15 cellular contexts compared by ENCODE assay signal in genomic region chr15:51492528-51492927, GRCh38.
"Had no signal": no experiment of that assay in that cellular context is flagged by ENCODE, and none has a peak within 500 bp of the region (broad histone marks: within the 10 kb centered on the region; RNA-seq: fewer than 3 reads in every experiment).

No MANE protein-coding gene starts in this region.

- DNase-seq: activated CD4-positive, alpha-beta T cell treated with anti-CD3 and anti-CD28 coated beads, Interleukin-2, amount 50 U/mL, for 1 hour; activated CD8-positive, alpha-beta memory T cell treated with anti-CD3 and anti-CD28 coated beads for 24 hours; activated gamma-delta T cell treated with Interleukin-2 at 50 U/mL for 16 hours; activated naive CD8-positive, alpha-beta T cell treated with anti-CD3 and anti-CD28 coated beads for 36 hours; brain microvascular endothelial cell; cortex of kidney; effector CD8-positive, alpha-beta T cell; foreskin melanocyte; heart left ventricle; left cardiac atrium; naive thymus-derived CD4-positive, alpha-beta T cell; ovary; T1000 had no signal

- H3K27ac ChIP-seq: brain microvascular endothelial cell, heart left ventricle, ovary had no signal

- H3K9me3 ChIP-seq: heart left ventricle, ovary had no signal

- H3K4me1 ChIP-seq: heart left ventricle had no signal

- H3K4me3 ChIP-seq: heart left ventricle, ovary had no signal

- H3K36me3 ChIP-seq: brain microvascular endothelial cell, ovary had no signal

- H3K27me3 ChIP-seq: brain microvascular endothelial cell, heart left ventricle, ovary had no signal

- ATAC-seq: activated CD4-positive, CD25-positive, alpha-beta regulatory T cell treated with anti-CD3 and anti-CD28 coated beads, Interleukin-2, amount 50 U/mL, for 24 hours; heart left ventricle; left cardiac atrium; naive thymus-derived CD4-positive, alpha-beta T cell; stimulated activated effector memory CD8-positive, alpha-beta T cell treated with anti-CD3 and anti-CD28 coated beads, Interleukin-12 subunit alpha, Interleukin-12 subunit beta, amount 100 ng/mL, for 72 hours had no signal
